Comparison of ENCODE assay signal across 9 cellular contexts in the genomic region with DNA sequence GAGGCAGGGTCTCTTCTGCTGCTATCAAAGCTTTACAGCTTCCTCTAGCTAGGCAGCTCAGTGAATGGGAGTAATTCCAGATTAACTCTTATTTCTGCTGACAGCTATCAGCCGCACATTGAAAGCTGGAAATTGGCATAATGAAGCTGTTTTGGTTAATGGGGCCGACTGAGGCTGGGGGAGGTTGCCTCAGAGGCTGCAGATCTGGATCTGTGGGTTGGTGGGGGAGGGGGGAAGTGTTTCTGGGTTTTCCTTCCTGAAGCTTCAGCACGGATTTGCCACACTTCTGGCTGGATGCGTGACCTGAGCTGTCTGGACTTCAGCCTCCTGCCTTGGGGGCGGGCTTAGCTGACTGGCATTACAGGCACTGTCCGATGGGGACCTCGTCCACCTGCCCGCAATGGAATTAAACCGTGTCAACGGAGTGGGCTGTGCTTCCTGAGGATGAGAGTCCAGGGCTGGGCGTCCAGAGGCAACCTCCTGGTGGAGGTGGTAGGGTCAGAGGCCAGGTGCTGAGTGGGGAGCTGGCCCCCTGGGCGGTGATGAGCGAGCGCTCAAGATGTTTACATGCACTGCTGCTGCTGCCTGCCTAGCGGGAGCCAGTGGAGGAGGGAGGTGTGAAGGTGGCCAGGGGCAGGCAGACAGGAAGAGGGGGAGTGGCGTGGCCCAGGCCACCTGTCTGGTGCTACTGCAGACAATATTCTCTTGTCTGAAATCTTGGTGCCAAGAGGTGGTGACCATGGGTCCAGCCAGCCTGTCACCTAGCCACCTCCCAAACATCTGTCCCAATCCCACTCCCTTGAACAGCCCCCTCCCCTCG. TPM values are rescaled to one million over a fixed set of nuclear protein-coding genes. Genes with fewer than 3 reads are reported as not detected.
DNase-seq lines count a peak whose midpoint lies in the region; TF ChIP-seq lines count a peak whose summit lies in the region.
"Had no signal": no experiment of that assay in that cellular context is flagged by ENCODE, and none has a peak within 500 bp of the region (broad histone marks: within the 10 kb centered on the region; RNA-seq: fewer than 3 reads in every experiment).

No MANE protein-coding gene starts in this region.

- CTCF ChIA-PET in activated CD4-positive, alpha-beta T cell treated with anti-CD3 and anti-CD28 coated beads, Interleukin-2, amount 10 ng/mL, durations not matched to agents 7 days and 5 days (lab: Charles Lee): interaction anchor here (0.6 to 2.0 kb wide), 8 partner anchors 10 to 270 kb away, joined by 3 to 9 read pairs (median 3); no protein-coding TSS in a partner anchor

- 0 out of 2 replicates have a peak overlapping the region, but pooled peaks have one; percentile 2 for H3K4me3 ChIP-seq in iPS-18c (ENCODE audit: insufficient read depth, low read depth, low read length)
- H3K4me3 ChIP-seq in thyroid gland (replicated peaks in 1 of 3): no peak overlapping the region
- H3K4me3 ChIP-seq in brain microvascular endothelial cell (ENCODE audit: low read depth, low read length): no peak overlapping the region

- H3K9me3 ChIP-seq in iPS-18c (ENCODE audit: control insufficient read depth, insufficient read depth, low read length): no peaks in the 10 kb centered on the region
- H3K9me3 ChIP-seq in thyroid gland: no peaks in the 10 kb centered on the region

- WGBS in thyroid gland, 2 donors: 33 to 42% methylated on average over 13 to 16 of the region's 17 CpGs

- peaks cover 39% of the 10 kb centered on the region for H3K27me3 Mint-ChIP-seq in activated CD4-positive, alpha-beta T cell treated with anti-CD3 and anti-CD28 coated beads, Interleukin-2, amount 10 ng/mL, durations not matched to agents 7 days and 5 days
- H3K27me3 Mint-ChIP-seq in activated T-helper 2 cell treated with anti-CD3 and anti-CD28 coated beads, Interferon-gamma antibody, Interleukin-2, Interleukin-4, amounts not matched to agents 10 μg/mL and 5 μg/mL and 100 μg/mL, durations not matched to agents 14 hours and 24 hours and 36 hours (ENCODE audit: low read depth): peaks cover 39% of the 10 kb centered on the region

- H3K4me3 Mint-ChIP-seq in activated CD4-positive, alpha-beta T cell treated with anti-CD3 and anti-CD28 coated beads, Interleukin-2, amount 10 ng/mL, durations not matched to agents 7 days and 5 days: no peak overlapping the region
- H3K4me3 Mint-ChIP-seq in activated T-helper 2 cell treated with anti-CD3 and anti-CD28 coated beads, Interferon-gamma antibody, Interleukin-2, Interleukin-4, amounts not matched to agents 10 μg/mL and 5 μg/mL and 100 μg/mL, durations not matched to agents 14 hours and 24 hours and 36 hours (ENCODE audit: low read depth): no peak overlapping the region

- H3K4me1 ChIP-seq in thyroid gland: peaks cover 31 to 33% of the 10 kb centered on the region in 2 donors

- H3K27me3 ChIP-seq in thyroid gland (no peaks in the 10 kb centered on the region), brain microvascular endothelial cell (replicated peaks) (peaks cover 12% of the 10 kb centered on the region)

- peak overlapping the region; percentile 15 for H3K27ac Mint-ChIP-seq in activated CD4-positive, alpha-beta T cell treated with anti-CD3 and anti-CD28 coated beads, Interleukin-2, amount 10 ng/mL, durations not matched to agents 7 days and 5 days
- H3K27ac Mint-ChIP-seq in activated T-helper 2 cell treated with anti-CD3 and anti-CD28 coated beads, Interferon-gamma antibody, Interleukin-2, Interleukin-4, amounts not matched to agents 10 μg/mL and 5 μg/mL and 100 μg/mL, durations not matched to agents 14 hours and 24 hours and 36 hours: no peak overlapping the region

- POLR2A ChIA-PET in activated CD4-positive, alpha-beta T cell treated with anti-CD3 and anti-CD28 coated beads, Interleukin-2, amount 10 ng/mL, durations not matched to agents 7 days and 5 days (lab: Charles Lee): no interaction called here

- H3K27ac ChIP-seq in thyroid gland (peak overlapping the region; percentile 18 to 45 (median 31)), brain microvascular endothelial cell (no peak overlapping the region)

- TF ChIP-seq POLR2A in thyroid gland (IDR thresholded peaks at IDR 0.05): no peak

- H3K9me3 Mint-ChIP-seq in activated CD4-positive, alpha-beta T cell treated with anti-CD3 and anti-CD28 coated beads, Interleukin-2, amount 10 ng/mL, durations not matched to agents 7 days and 5 days: no peaks in the 10 kb centered on the region
- no peaks in the 10 kb centered on the region for H3K9me3 Mint-ChIP-seq in activated T-helper 2 cell treated with anti-CD3 and anti-CD28 coated beads, Interferon-gamma antibody, Interleukin-2, Interleukin-4, amounts not matched to agents 10 μg/mL and 5 μg/mL and 100 μg/mL, durations not matched to agents 14 hours and 24 hours and 36 hours

- in situ Hi-C loops in brain microvascular endothelial cell (cut with HindIII; ENCODE audit: low pct_ligation_motif_present, low sequenced_read_pairs): no loop called here

- no peaks in the 10 kb centered on the region for H3K36me3 ChIP-seq in thyroid gland
- no peaks in the 10 kb centered on the region for H3K36me3 ChIP-seq in brain microvascular endothelial cell (replicated peaks)

- peaks cover 4% of the 10 kb centered on the region for H3K4me1 Mint-ChIP-seq in activated CD4-positive, alpha-beta T cell treated with anti-CD3 and anti-CD28 coated beads, Interleukin-2, amount 10 ng/mL, durations not matched to agents 7 days and 5 days
- H3K4me1 Mint-ChIP-seq in activated T-helper 2 cell treated with anti-CD3 and anti-CD28 coated beads, Interferon-gamma antibody, Interleukin-2, Interleukin-4, amounts not matched to agents 10 μg/mL and 5 μg/mL and 100 μg/mL, durations not matched to agents 14 hours and 24 hours and 36 hours (ENCODE audit: low read depth): peaks cover 4% of the 10 kb centered on the region

- H3K36me3 Mint-ChIP-seq in activated CD4-positive, alpha-beta T cell treated with anti-CD3 and anti-CD28 coated beads, Interleukin-2, amount 10 ng/mL, durations not matched to agents 7 days and 5 days (ENCODE audit: low read depth): no peaks in the 10 kb centered on the region
- no peaks in the 10 kb centered on the region for H3K36me3 Mint-ChIP-seq in activated T-helper 2 cell treated with anti-CD3 and anti-CD28 coated beads, Interferon-gamma antibody, Interleukin-2, Interleukin-4, amounts not matched to agents 10 μg/mL and 5 μg/mL and 100 μg/mL, durations not matched to agents 14 hours and 24 hours and 36 hours (ENCODE audit: low read depth)

- DNase-seq in activated CD4-positive, alpha-beta T cell treated with anti-CD3 and anti-CD28 coated beads, Interleukin-2, amount 10 ng/mL, durations not matched to agents 7 days and 5 days: no peak
- no peak for DNase-seq in activated CD4-positive, alpha-beta T cell treated with anti-CD3 and anti-CD28 coated beads for 48 hours
- DNase-seq in thyroid gland: peak; percentile 65 to 71
- DNase-seq in A172 (ENCODE audit: low spot score): no peak
- no peak for DNase-seq in brain microvascular endothelial cell
- no peak for DNase-seq in activated T-helper 2 cell treated with anti-CD3 and anti-CD28 coated beads, Interferon-gamma antibody, Interleukin-2, Interleukin-4, amounts not matched to agents 10 μg/mL and 5 μg/mL and 100 μg/mL, durations not matched to agents 14 hours and 24 hours and 36 hours (ENCODE audit: low spot score)
- DNase-seq: KG1 had no signal

- intact Hi-C loops in thyroid gland (cut with DNase I): loop anchor here (10.0 kb wide), 1 partner anchor 143 kb away; no protein-coding TSS in a partner anchor
- intact Hi-C loops in activated T-helper 2 cell treated with anti-CD3 and anti-CD28 coated beads, Interferon-gamma antibody, Interleukin-2, Interleukin-4, amounts not matched to agents 10 μg/mL and 5 μg/mL and 100 μg/mL, durations not matched to agents 14 hours and 24 hours and 36 hours (cut with micrococcal nuclease): loop anchor here (5.0 kb wide), 1 partner anchor 146 kb away; no protein-coding TSS in a partner anchor

- TF ChIP-seq CTCF in thyroid gland (IDR thresholded peaks at IDR 0.05) (no peak), brain microvascular endothelial cell (IDR thresholded peaks at IDR 0.05; ENCODE audit: low read depth, low read length, missing control alignments) (no peak)

TF ChIP-seq in PFSK-1, 5 proteins besides CTCF, POLR2A, EP300 and RAD21 (continues in another document):
- peak; percentile 89 for TF ChIP-seq FOXP2 (optimal IDR thresholded peaks at IDR 0.05; ENCODE audit: borderline replicate concordance, extremely low read depth, extremely low read length, insufficient read depth)
- TF ChIP-seq, protein P1, sequence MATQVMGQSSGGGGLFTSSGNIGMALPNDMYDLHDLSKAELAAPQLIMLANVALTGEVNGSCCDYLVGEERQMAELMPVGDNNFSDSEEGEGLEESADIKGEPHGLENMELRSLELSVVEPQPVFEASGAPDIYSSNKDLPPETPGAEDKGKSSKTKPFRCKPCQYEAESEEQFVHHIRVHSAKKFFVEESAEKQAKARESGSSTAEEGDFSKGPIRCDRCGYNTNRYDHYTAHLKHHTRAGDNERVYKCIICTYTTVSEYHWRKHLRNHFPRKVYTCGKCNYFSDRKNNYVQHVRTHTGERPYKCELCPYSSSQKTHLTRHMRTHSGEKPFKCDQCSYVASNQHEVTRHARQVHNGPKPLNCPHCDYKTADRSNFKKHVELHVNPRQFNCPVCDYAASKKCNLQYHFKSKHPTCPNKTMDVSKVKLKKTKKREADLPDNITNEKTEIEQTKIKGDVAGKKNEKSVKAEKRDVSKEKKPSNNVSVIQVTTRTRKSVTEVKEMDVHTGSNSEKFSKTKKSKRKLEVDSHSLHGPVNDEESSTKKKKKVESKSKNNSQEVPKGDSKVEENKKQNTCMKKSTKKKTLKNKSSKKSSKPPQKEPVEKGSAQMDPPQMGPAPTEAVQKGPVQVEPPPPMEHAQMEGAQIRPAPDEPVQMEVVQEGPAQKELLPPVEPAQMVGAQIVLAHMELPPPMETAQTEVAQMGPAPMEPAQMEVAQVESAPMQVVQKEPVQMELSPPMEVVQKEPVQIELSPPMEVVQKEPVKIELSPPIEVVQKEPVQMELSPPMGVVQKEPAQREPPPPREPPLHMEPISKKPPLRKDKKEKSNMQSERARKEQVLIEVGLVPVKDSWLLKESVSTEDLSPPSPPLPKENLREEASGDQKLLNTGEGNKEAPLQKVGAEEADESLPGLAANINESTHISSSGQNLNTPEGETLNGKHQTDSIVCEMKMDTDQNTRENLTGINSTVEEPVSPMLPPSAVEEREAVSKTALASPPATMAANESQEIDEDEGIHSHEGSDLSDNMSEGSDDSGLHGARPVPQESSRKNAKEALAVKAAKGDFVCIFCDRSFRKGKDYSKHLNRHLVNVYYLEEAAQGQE (IDR thresholded peaks at IDR 0.05; ENCODE audit: insufficient read depth in 1 of 2, low read depth in 2 of 2, low read length in 2 of 2): no peak; a peak in 1 of 4 replicates

RNA-seq across cellular contexts. Expression of gene ABCC3, which starts 6.7 kb away (rescaled TPM):
- total RNA-seq in activated CD4-positive, alpha-beta T cell treated with anti-CD3 and anti-CD28 coated beads, Interleukin-2, amount 10 ng/mL, durations not matched to agents 7 days and 5 days: not detected
- polyA plus RNA-seq in PFSK-1 (2012; ENCODE audit: insufficient read length, low read depth): 0.33 TPM
- total RNA-seq in thyroid gland: 100 to 1,000 TPM in 2 of 4 donors, 10 to 100 TPM in 2; 51.0 to 189 (median 131) TPM
- 28.1 and 35.0 TPM in 2 replicates for total RNA-seq in A172 (2014; rRNA removed; shearing (Covaris generic))
- total RNA-seq in activated T-helper 2 cell treated with anti-CD3 and anti-CD28 coated beads, Interferon-gamma antibody, Interleukin-2, Interleukin-4, amounts not matched to agents 10 μg/mL and 5 μg/mL and 100 μg/mL, durations not matched to agents 14 hours and 24 hours and 36 hours: not detected in 2 replicates

Comparison
In these comparisons a context has a peak if more than half of its experiments do, and no peak if none do; other contexts are left out.
1. DNase-seq: peak in thyroid gland (2 of 2); none in activated CD4-positive, alpha-beta T cell treated with anti-CD3 and anti-CD28 coated beads, Interleukin-2, amount 10 ng/mL, durations not matched to agents 7 days and 5 days (single experiment), activated CD4-positive, alpha-beta T cell treated with anti-CD3 and anti-CD28 coated beads for 48 hours (single experiment), A172 (single experiment), brain microvascular endothelial cell (single experiment) and activated T-helper 2 cell treated with anti-CD3 and anti-CD28 coated beads, Interferon-gamma antibody, Interleukin-2, Interleukin-4, amounts not matched to agents 10 μg/mL and 5 μg/mL and 100 μg/mL, durations not matched to agents 14 hours and 24 hours and 36 hours (single experiment).
2. RNA of gene ABCC3, which starts 6.7 kb away (total RNA-seq): 51.0 to 189 TPM in thyroid gland and 28.1 to 35.0 TPM in A172; not detected in activated CD4-positive, alpha-beta T cell treated with anti-CD3 and anti-CD28 coated beads, Interleukin-2, amount 10 ng/mL, durations not matched to agents 7 days and 5 days and not detected in activated T-helper 2 cell treated with anti-CD3 and anti-CD28 coated beads, Interferon-gamma antibody, Interleukin-2, Interleukin-4, amounts not matched to agents 10 μg/mL and 5 μg/mL and 100 μg/mL, durations not matched to agents 14 hours and 24 hours and 36 hours; every median in the first group is over 10 times any median in the second.